Comparison of ENCODE assay signal across 14 cellular contexts in the genomic region with DNA sequence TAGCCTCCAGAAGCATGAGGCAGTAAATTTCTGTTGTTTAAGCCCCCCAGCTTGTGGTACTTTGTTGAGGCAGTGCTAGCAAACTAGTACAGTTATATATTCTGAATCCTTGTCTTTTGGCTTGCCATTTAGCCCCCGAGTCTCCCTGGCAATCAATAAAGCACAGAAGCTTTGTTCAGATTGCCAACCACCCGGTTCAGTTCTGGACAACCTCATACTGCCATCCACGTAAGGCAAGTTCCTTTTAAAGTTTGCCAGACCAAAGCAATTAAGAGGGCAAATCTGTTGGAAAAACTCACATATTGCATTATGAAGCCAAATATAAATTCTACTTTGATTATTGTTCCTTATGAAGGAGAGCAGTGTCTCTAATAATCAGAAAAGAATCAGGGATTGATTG.
"Had no signal": no experiment of that assay in that cellular context is flagged by ENCODE, and none has a peak within 500 bp of the region (broad histone marks: within the 10 kb centered on the region; RNA-seq: fewer than 3 reads in every experiment).

No MANE protein-coding gene starts in this region.

- H3K27me3 ChIP-seq: colonic mucosa, foreskin keratinocyte, heart left ventricle, right lobe of liver, thyroid gland had no signal

- H3K27ac Mint-ChIP-seq: activated CD4-positive, alpha-beta memory T cell treated with anti-CD3 and anti-CD28 coated beads for 36 hours had no signal

- H3K4me1 Mint-ChIP-seq: naive thymus-derived CD4-positive, alpha-beta T cell had no signal

- H3K9me3 Mint-ChIP-seq: activated CD4-positive, alpha-beta memory T cell treated with anti-CD3 and anti-CD28 coated beads for 36 hours; naive thymus-derived CD4-positive, alpha-beta T cell had no signal

- ATAC-seq: foreskin keratinocyte; heart left ventricle; naive thymus-derived CD4-positive, alpha-beta T cell; right lobe of liver; stimulated activated naive CD8-positive, alpha-beta T cell treated with anti-CD3 and anti-CD28 coated beads, Interleukin-15, Interleukin-2, amounts not matched to agents 100 U/mL and 50 U/mL, for 24 hours had no signal

- H3K36me3 Mint-ChIP-seq: activated CD4-positive, alpha-beta memory T cell treated with anti-CD3 and anti-CD28 coated beads for 36 hours; naive thymus-derived CD4-positive, alpha-beta T cell had no signal

- H3K4me3 Mint-ChIP-seq: activated CD4-positive, alpha-beta memory T cell treated with anti-CD3 and anti-CD28 coated beads for 36 hours; naive thymus-derived CD4-positive, alpha-beta T cell had no signal

- H3K4me3 ChIP-seq: colonic mucosa, heart left ventricle, right lobe of liver, thyroid gland had no signal

- DNase-seq: activated CD4-positive, alpha-beta memory T cell treated with anti-CD3 and anti-CD28 coated beads for 36 hours; activated CD4-positive, alpha-beta T cell treated with anti-CD3 and anti-CD28 coated beads for 1 hour; activated T-cell treated with anti-CD3 and anti-CD28 coated beads, Interleukin-2, amount 50 U/mL, for 48 hours; colonic mucosa; foreskin keratinocyte; heart left ventricle; midbrain; naive thymus-derived CD4-positive, alpha-beta T cell; right lobe of liver; stimulated activated CD4-positive, alpha-beta T cell treated with anti-CD3 and anti-CD28 coated beads, Interleukin-2, amount 100 ng/mL, for 48 hours; stimulated activated naive CD8-positive, alpha-beta T cell treated with anti-CD3 and anti-CD28 coated beads, Interleukin-15, Interleukin-2, amounts not matched to agents 100 U/mL and 50 U/mL, for 24 hours; T-helper 9 cell; thyroid gland had no signal

- H3K4me1 ChIP-seq: colonic mucosa, right lobe of liver, thyroid gland had no signal

- H3K36me3 ChIP-seq: colonic mucosa, heart left ventricle, neutrophil, right lobe of liver, thyroid gland had no signal

- H3K9me3 ChIP-seq: colonic mucosa, neutrophil, right lobe of liver, thyroid gland had no signal

- H3K27ac ChIP-seq: colonic mucosa, foreskin keratinocyte, neutrophil, right lobe of liver, thyroid gland had no signal
